Comparison of ENCODE assay signal across 1 cellular context in the genomic region with DNA sequence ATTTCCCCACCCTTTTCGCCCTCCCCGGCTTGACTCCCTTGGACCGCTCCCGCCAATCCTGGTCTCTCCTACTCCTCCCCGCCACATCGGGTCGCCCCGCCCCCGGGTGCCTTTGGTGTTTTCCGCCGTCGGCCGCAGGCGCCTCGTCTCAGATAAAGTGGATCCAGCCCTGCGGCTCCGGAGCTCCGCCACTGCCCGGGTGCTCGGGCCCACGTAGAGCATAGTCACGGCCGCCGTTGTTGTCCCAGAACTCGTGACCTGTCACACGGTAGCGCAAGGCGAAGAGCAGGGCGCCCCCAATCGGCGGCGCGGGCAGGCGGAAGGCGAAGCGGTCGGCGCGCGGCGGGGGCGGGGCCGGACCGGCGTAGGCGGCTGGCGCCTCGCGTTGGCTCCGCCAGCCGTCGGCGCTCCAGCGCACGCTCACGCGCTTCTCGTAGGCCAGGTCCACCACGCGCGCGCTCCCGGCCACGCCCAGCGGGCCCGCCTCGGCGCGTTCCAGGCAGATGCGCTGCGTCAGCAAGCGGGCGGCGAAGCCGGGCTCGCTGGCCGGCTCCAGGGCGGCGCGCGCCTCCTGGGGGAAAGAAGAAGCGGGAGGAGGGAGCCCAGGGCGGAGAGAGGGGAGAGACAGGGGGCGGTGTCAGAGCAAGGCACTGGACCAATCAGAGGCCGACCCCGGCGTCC.
TF ChIP-seq lines count a peak whose summit lies in the region.

No MANE protein-coding gene starts in this region.

TF ChIP-seq in HepG2, 621 proteins besides CTCF, POLR2A, EP300 and RAD21 (continued from another document):
- TF ChIP-seq ZBTB7A (CRISPR knock-in tag; IDR thresholded peaks at IDR 0.05) (peak; percentile 55; the same call in 1 of the 2 replicates), ZBTB8A (CRISPR knock-in tag; IDR thresholded peaks at IDR 0.05; ENCODE audit: borderline replicate concordance, low read depth) (no peak), ARNTL (CRISPR knock-in tag; IDR thresholded peaks at IDR 0.05) (no peak), ZNF3 (CRISPR knock-in tag; IDR thresholded peaks at IDR 0.05) (no peak; the same call in 1 of the 2 replicates), ZNF850 (CRISPR knock-in tag; conservative IDR thresholded peaks at IDR 0.05) (no peak), MTA3 (CRISPR knock-in tag; IDR thresholded peaks at IDR 0.05) (no peak), TGIF2 (CRISPR knock-in tag; IDR thresholded peaks at IDR 0.05) (peak; percentile 89), ZNF552 (CRISPR knock-in tag; IDR thresholded peaks at IDR 0.05; ENCODE audit: borderline replicate concordance) (no peak), ZNF484 (CRISPR knock-in tag; IDR thresholded peaks at IDR 0.05; ENCODE audit: borderline replicate concordance, low read depth) (no peak), REXO4 (CRISPR knock-in tag; IDR thresholded peaks at IDR 0.05; ENCODE audit: borderline replicate concordance) (0 out of 2 replicates have a peak, but pooled peaks have one; percentile 91), MATR3 (CRISPR knock-in tag; IDR thresholded peaks at IDR 0.05) (peak; percentile 81; the same call in 1 of the 2 replicates), ZNF543 (CRISPR knock-in tag; IDR thresholded peaks at IDR 0.05) (no peak), AHR (CRISPR knock-in tag; IDR thresholded peaks at IDR 0.05) (no peak; the same call in none of the 2 replicates), YEATS4 (CRISPR knock-in tag; IDR thresholded peaks at IDR 0.05; ENCODE audit: borderline replicate concordance) (no peak; the same call in 1 of the 2 replicates), ZNF564 (CRISPR knock-in tag; IDR thresholded peaks at IDR 0.05) (no peak), ZNF24 (IDR thresholded peaks at IDR 0.05) (peak; percentile 77; the same call in 1 of the 2 replicates), U2AF1 (optimal IDR thresholded peaks at IDR 0.05; ENCODE audit: low read depth, low read length) (peak; percentile 91), POLR2AphosphoS5 (IDR thresholded peaks at IDR 0.05; ENCODE audit: low read depth, low read length) (peak; percentile 76), GZF1 (CRISPR knock-in tag; IDR thresholded peaks at IDR 0.05) (no peak), ZNF773 (CRISPR knock-in tag; IDR thresholded peaks at IDR 0.05; ENCODE audit: borderline replicate concordance) (no peak), ZNF557 (CRISPR knock-in tag; IDR thresholded peaks at IDR 0.05) (peak; percentile 60; the same call in 1 of the 2 replicates), ZSCAN12 (CRISPR knock-in tag; IDR thresholded peaks at IDR 0.05) (no peak; the same call in 1 of the 2 replicates)
- TF ChIP-seq, protein P1, sequence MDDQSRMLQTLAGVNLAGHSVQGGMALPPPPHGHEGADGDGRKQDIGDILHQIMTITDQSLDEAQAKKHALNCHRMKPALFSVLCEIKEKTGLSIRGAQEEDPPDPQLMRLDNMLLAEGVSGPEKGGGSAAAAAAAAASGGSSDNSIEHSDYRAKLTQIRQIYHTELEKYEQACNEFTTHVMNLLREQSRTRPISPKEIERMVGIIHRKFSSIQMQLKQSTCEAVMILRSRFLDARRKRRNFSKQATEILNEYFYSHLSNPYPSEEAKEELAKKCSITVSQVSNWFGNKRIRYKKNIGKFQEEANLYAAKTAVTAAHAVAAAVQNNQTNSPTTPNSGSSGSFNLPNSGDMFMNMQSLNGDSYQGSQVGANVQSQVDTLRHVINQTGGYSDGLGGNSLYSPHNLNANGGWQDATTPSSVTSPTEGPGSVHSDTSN (CRISPR knock-in tag; IDR thresholded peaks at IDR 0.05; ENCODE audit: borderline replicate concordance): peak; percentile 85; the same call in 1 of the 2 replicates
- TF ChIP-seq, protein P2, sequence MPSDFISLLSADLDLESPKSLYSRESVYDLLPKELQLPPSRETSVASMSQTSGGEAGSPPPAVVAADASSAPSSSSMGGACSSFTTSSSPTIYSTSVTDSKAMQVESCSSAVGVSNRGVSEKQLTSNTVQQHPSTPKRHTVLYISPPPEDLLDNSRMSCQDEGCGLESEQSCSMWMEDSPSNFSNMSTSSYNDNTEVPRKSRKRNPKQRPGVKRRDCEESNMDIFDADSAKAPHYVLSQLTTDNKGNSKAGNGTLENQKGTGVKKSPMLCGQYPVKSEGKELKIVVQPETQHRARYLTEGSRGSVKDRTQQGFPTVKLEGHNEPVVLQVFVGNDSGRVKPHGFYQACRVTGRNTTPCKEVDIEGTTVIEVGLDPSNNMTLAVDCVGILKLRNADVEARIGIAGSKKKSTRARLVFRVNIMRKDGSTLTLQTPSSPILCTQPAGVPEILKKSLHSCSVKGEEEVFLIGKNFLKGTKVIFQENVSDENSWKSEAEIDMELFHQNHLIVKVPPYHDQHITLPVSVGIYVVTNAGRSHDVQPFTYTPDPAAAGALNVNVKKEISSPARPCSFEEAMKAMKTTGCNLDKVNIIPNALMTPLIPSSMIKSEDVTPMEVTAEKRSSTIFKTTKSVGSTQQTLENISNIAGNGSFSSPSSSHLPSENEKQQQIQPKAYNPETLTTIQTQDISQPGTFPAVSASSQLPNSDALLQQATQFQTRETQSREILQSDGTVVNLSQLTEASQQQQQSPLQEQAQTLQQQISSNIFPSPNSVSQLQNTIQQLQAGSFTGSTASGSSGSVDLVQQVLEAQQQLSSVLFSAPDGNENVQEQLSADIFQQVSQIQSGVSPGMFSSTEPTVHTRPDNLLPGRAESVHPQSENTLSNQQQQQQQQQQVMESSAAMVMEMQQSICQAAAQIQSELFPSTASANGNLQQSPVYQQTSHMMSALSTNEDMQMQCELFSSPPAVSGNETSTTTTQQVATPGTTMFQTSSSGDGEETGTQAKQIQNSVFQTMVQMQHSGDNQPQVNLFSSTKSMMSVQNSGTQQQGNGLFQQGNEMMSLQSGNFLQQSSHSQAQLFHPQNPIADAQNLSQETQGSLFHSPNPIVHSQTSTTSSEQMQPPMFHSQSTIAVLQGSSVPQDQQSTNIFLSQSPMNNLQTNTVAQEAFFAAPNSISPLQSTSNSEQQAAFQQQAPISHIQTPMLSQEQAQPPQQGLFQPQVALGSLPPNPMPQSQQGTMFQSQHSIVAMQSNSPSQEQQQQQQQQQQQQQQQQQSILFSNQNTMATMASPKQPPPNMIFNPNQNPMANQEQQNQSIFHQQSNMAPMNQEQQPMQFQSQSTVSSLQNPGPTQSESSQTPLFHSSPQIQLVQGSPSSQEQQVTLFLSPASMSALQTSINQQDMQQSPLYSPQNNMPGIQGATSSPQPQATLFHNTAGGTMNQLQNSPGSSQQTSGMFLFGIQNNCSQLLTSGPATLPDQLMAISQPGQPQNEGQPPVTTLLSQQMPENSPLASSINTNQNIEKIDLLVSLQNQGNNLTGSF (CRISPR knock-in tag; IDR thresholded peaks at IDR 0.05): peak; percentile 71
